1 cellular context compared by ENCODE assay signal in the genomic region with DNA sequence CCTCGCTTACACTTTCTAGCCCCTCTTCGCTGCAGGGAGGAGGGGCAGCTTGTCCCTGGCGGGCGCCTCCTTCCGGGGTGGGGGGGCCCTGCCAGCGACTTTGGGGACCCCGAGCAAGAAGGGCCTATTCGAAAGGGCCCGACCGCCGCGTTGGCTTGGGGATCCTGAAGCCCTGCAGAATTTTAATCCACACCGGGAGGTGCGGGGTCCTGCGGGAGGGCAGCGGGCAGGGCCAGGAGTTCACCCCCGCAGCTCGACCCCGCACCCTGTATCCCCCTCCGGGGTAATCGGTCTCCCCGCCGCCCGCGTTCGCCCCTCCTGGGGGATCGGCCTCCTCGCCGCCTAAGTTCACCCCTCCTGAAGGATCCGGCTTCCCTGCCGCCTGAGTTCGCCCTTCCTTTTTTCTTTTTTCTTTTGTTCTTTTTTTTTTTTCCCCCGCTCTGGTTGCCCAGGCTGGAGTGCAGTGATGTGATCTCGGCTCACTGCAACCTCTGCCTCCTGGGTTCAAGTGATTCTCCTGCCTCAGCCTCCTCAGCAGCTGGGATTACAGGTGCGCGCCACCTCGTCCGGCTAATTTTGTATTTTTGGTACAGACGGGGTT.
A peak's percentile ranks its signal among the peaks of the same experiment; 100 is the strongest.
TF ChIP-seq lines count a peak whose summit lies in the region.

No MANE protein-coding gene starts in this region.

TF ChIP-seq in HEK293, 187 proteins besides CTCF, POLR2A, EP300 and RAD21 (continued from another document):
- TF ChIP-seq, protein P1, sequence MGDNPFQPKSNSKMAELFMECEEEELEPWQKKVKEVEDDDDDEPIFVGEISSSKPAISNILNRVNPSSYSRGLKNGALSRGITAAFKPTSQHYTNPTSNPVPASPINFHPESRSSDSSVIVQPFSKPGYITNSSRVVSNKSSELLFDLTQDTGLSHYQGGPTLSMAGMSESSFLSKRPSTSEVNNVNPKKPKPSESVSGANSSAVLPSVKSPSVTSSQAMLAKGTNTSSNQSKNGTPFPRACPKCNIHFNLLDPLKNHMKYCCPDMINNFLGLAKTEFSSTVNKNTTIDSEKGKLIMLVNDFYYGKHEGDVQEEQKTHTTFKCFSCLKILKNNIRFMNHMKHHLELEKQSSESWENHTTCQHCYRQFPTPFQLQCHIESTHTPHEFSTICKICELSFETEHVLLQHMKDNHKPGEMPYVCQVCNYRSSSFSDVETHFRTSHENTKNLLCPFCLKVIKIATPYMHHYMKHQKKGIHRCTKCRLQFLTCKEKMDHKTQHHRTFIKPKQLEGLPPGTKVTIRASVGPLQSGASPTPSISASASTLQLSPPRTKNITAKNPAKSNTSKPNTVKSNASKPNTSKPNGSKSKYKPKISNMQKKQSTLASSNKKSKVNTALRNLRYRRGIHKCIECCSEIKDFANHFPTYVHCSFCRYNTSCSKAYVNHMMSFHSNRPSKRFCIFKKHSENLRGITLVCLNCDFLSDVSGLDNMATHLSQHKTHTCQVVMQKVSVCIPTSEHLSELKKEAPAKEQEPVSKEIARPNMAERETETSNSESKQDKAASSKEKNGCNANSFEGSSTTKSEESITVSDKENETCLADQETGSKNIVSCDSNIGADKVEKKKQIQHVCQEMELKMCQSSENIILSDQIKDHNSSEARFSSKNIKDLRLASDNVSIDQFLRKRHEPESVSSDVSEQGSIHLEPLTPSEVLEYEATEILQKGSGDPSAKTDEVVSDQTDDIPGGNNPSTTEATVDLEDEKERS (tag by site-specific recombination; IDR thresholded peaks at IDR 0.05) = 0 out of 2 replicates have a peak, but pooled peaks have one; percentile 20
- TF ChIP-seq ZBTB7A (tag by site-specific recombination; IDR thresholded peaks at IDR 0.05; ENCODE audit: low read depth) (peak; percentile 81; the same call in 1 of the 2 replicates), ZNF37A (tag by site-specific recombination; IDR thresholded peaks at IDR 0.05) (no peak)
- TF ChIP-seq, protein P2, sequence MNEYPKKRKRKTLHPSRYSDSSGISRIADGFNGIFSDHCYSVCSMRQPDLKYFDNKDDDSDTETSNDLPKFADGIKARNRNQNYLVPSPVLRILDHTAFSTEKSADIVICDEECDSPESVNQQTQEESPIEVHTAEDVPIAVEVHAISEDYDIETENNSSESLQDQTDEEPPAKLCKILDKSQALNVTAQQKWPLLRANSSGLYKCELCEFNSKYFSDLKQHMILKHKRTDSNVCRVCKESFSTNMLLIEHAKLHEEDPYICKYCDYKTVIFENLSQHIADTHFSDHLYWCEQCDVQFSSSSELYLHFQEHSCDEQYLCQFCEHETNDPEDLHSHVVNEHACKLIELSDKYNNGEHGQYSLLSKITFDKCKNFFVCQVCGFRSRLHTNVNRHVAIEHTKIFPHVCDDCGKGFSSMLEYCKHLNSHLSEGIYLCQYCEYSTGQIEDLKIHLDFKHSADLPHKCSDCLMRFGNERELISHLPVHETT (tag by site-specific recombination; IDR thresholded peaks at IDR 0.05) = peak; percentile 78
TF ChIP-seq in HEK293: peak in this region for 3.
